In the genomic region with DNA sequence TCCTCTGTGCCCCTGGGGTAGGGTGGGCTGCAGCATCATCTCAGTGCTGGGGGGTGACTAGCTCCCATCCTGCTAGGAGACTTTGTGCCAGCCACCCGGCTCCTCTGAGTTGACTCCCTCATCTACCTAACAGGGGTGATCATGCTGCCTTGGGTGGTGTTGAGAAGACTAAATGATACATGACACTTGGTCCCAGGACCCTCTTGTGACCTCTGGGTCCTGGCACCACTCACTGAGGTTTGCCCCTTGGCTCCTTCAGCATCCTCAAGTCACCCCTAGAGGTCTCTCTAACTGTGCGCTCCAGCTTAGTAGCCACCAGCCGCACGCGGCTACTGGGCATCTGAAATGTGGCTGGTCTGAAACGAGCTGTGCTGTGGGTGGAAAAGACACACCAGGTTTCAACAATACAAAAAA, we compare ENCODE assay signal across 9 cellular contexts.
DNase-seq lines count a peak whose midpoint lies in the region; ATAC-seq and TF ChIP-seq lines count a peak whose summit lies in the region.
"Had no signal": no experiment of that assay in that cellular context is flagged by ENCODE, and none has a peak within 500 bp of the region (broad histone marks: within the 10 kb centered on the region; RNA-seq: fewer than 3 reads in every experiment).

No MANE protein-coding gene starts in this region.

- in situ Hi-C loops in GM13976 (cut with MboI; ENCODE audit: low sequenced_read_pairs, unreplicated experiment) (no loop called here), brain microvascular endothelial cell (cut with HindIII; ENCODE audit: low pct_ligation_motif_present, low sequenced_read_pairs) (no loop called here)

- no peak overlapping the region for H3K27ac Mint-ChIP-seq in memory B cell

- no peak overlapping the region for H3K4me3 Mint-ChIP-seq in memory B cell

- no peaks in the 10 kb centered on the region for H3K9me3 Mint-ChIP-seq in memory B cell

- peak overlapping the region; percentile 72 for H3K27ac ChIP-seq in brain microvascular endothelial cell
- H3K27ac ChIP-seq: epithelial cell of prostate had no signal

- H3K27me3 ChIP-seq in brain microvascular endothelial cell (replicated peaks): no peaks in the 10 kb centered on the region

- peak; percentile 92 for ATAC-seq in memory B cell (ENCODE audit: low read depth)
- no peak for ATAC-seq in GM18520 (IDR thresholded peaks at IDR 0.05; ENCODE audit: unreplicated experiment)

- H3K27me3 Mint-ChIP-seq in memory B cell: peaks cover 22% of the 10 kb centered on the region

- H3K4me1 Mint-ChIP-seq in memory B cell: peaks cover 3% of the 10 kb centered on the region

- no peaks in the 10 kb centered on the region for H3K36me3 ChIP-seq in brain microvascular endothelial cell (replicated peaks)

- TF ChIP-seq CTCF in GM13976 (IDR thresholded peaks at IDR 0.05; ENCODE audit: borderline replicate concordance, control extremely low read depth, extremely low read depth, insufficient read depth, missing control alignments) (peak; percentile 62), brain microvascular endothelial cell (IDR thresholded peaks at IDR 0.05; ENCODE audit: low read depth, low read length, missing control alignments) (peak; percentile 82)

- H3K36me3 Mint-ChIP-seq in memory B cell: no peaks in the 10 kb centered on the region

- DNase-seq in AML-193 (lab: John Stamatoyannopoulos, UW) (peak; percentile 47 to 57), GM13976 (ENCODE audit: low spot score) (peak; percentile 78), NCI-H82 treated with DMSO at 0.1 percent for 48 hours (lab: John Stamatoyannopoulos, UW; ENCODE audit: unreplicated experiment) (peak; percentile 4), brain microvascular endothelial cell (no peak), memory B cell (ENCODE audit: low spot score in 2 of 2) (peak in 1 of 2 donors; percentile 41), NCI-H1105 (lab: John Stamatoyannopoulos, UW) (no peak)
- DNase-seq in stimulated activated CD4-positive, alpha-beta T cell treated with anti-CD3 and anti-CD28 coated beads, Interleukin-12 subunit alpha, Interleukin-12 subunit beta, amount 100 ng/mL, for 4 hours: no peak

- H3K4me3 ChIP-seq in brain microvascular endothelial cell (ENCODE audit: low read depth, low read length): no peak overlapping the region

Comparison
In these comparisons a context has a peak if more than half of its experiments do, and no peak if none do; other contexts are left out.
1. DNase-seq: peak in AML-193 (2 of 2), GM13976 (single experiment) and NCI-H82 treated with DMSO at 0.1 percent for 48 hours (single experiment); none in brain microvascular endothelial cell (single experiment), NCI-H1105 (single experiment) and stimulated activated CD4-positive, alpha-beta T cell treated with anti-CD3 and anti-CD28 coated beads, Interleukin-12 subunit alpha, Interleukin-12 subunit beta, amount 100 ng/mL, for 4 hours (single experiment).